8 cellular contexts compared by ENCODE assay signal in genomic region chr15:56468271-56468912, GRCh38. TPM values are rescaled to one million over a fixed set of nuclear protein-coding genes. Genes with fewer than 3 reads are reported as not detected.
DNase-seq lines count a peak whose midpoint lies in the region; ATAC-seq and TF ChIP-seq lines count a peak whose summit lies in the region.

No MANE protein-coding gene starts in this region.

- no peak overlapping the region for H4K5ac ChIP-seq in mesendoderm (ENCODE audit: low read length)

- H2AK5ac ChIP-seq in mesendoderm (ENCODE audit: low read length) = no peak overlapping the region

- no peak overlapping the region for H3K27ac ChIP-seq in mesendoderm (ENCODE audit: low read depth, low read length)

- H3K9ac ChIP-seq in mesendoderm (ENCODE audit: low read length) = no peak overlapping the region

- no peak overlapping the region for H3K4me2 ChIP-seq in mesendoderm (ENCODE audit: low read length)

- H3K4me1 ChIP-seq in mesendoderm (ENCODE audit: control insufficient read depth, low read depth, low read length) = no peaks in the 10 kb centered on the region

- DNase-seq in A172 (ENCODE audit: low spot score) (peak; percentile 37), mesendoderm (peak; percentile 23), cortex of kidney (lab: John Stamatoyannopoulos, UW) (no peak), occipital lobe (lab: John Stamatoyannopoulos, UW) (no peak)
- DNase-seq in stimulated activated naive CD4-positive, alpha-beta T cell treated with Interleukin-2 at 50 U/mL for 16 hours (lab: John Stamatoyannopoulos, UW) = no peak

- no peak overlapping the region for H2BK5ac ChIP-seq in mesendoderm (ENCODE audit: low read length)

- TF ChIP-seq CTCF in WI38 (IDR thresholded peaks at IDR 0.05; ENCODE audit: low read depth, low read length) = no peak

- no peaks in the 10 kb centered on the region for H3K79me2 ChIP-seq in mesendoderm (ENCODE audit: control insufficient read depth, insufficient read depth, low read length)

- H3K56ac ChIP-seq in mesendoderm (ENCODE audit: low read length) = no peak overlapping the region

- H3K4me3 ChIP-seq in WI38 (ENCODE audit: low read depth, low read length) (peak overlapping the region; percentile 44), mesendoderm (ENCODE audit: low read length) (no peak overlapping the region)

- no peaks in the 10 kb centered on the region for H3K27me3 ChIP-seq in mesendoderm (ENCODE audit: insufficient read depth, low read length, poor library complexity)

- no peak overlapping the region for H3K18ac ChIP-seq in mesendoderm (ENCODE audit: low read length)

- no peak overlapping the region for H4K8ac ChIP-seq in mesendoderm (ENCODE audit: low read depth, low read length)

- no peak overlapping the region for H3K23ac ChIP-seq in mesendoderm (ENCODE audit: low read length)

- H2BK120ac ChIP-seq in mesendoderm (ENCODE audit: low read depth, low read length) = no peak overlapping the region

- no peaks in the 10 kb centered on the region for H3K79me1 ChIP-seq in mesendoderm (ENCODE audit: low read length)

- no peak overlapping the region for H3K4ac ChIP-seq in mesendoderm (ENCODE audit: low read depth, low read length)

- H3K36me3 ChIP-seq in mesendoderm (ENCODE audit: control insufficient read depth, insufficient read depth, low read length) = no peaks in the 10 kb centered on the region

- no peak overlapping the region for H2BK15ac ChIP-seq in mesendoderm (replicated peaks; ENCODE audit: low read depth)

- no CpG with 5 or more reads among the region's 2 CpGs for WGBS in mesendoderm (ENCODE audit: extremely low coverage, insufficient coverage, low lambda C conversion rate)

- ATAC-seq in GM18861 (IDR thresholded peaks at IDR 0.05; ENCODE audit: unreplicated experiment) (peak; percentile 48), HG03378 (IDR thresholded peaks at IDR 0.05; ENCODE audit: unreplicated experiment) (peak; percentile 55)

RNA-seq across cellular contexts. Expression of gene MNS1, which starts 3.5 kb away (rescaled TPM):
- 7.8 and 9.3 TPM in 2 replicates for total RNA-seq in A172 (2014; rRNA removed; shearing (Covaris generic))
- 3.4 TPM for polyA plus RNA-seq in mesendoderm (2013, experiment 1 of 2)
- 3.4 TPM for polyA plus RNA-seq in mesendoderm (2013, experiment 2 of 2)
- 1.9 TPM for total RNA-seq in occipital lobe

Comparison
In these comparisons a context has a peak if more than half of its experiments do, and no peak if none do; other contexts are left out.
1. DNase-seq: peak in A172 (single experiment) and mesendoderm (single experiment); none in cortex of kidney (single experiment), occipital lobe (single experiment) and stimulated activated naive CD4-positive, alpha-beta T cell treated with Interleukin-2 at 50 U/mL for 16 hours (single experiment).